Comparison of ENCODE assay signal across 9 cellular contexts in genomic region chr17:6420173-6420641, GRCh38. TPM values are rescaled to one million over a fixed set of nuclear protein-coding genes. Genes with fewer than 3 reads are reported as not detected.
A peak's percentile ranks its signal among the peaks of the same experiment; 100 is the strongest.
DNase-seq lines count a peak whose midpoint lies in the region; ATAC-seq and TF ChIP-seq lines count a peak whose summit lies in the region.
"Had no signal": no experiment of that assay in that cellular context is flagged by ENCODE, and none has a peak within 500 bp of the region (broad histone marks: within the 10 kb centered on the region; RNA-seq: fewer than 3 reads in every experiment).

No MANE protein-coding gene starts in this region.

- H3K36me3 ChIP-seq in iPS-20b (ENCODE audit: insufficient read depth, low read depth, low read length): no peaks in the 10 kb centered on the region
- H3K36me3 ChIP-seq in effector memory CD4-positive, alpha-beta T cell (ENCODE audit: control insufficient read depth, insufficient read depth, low read length): no peaks in the 10 kb centered on the region

- H3K27ac ChIP-seq in VCaP (peak overlapping the region; percentile 28; the same call in 1 of the 2 replicates), iPS-20b (ENCODE audit: low read length) (no peak overlapping the region)
- H3K27ac ChIP-seq in effector memory CD4-positive, alpha-beta T cell (ENCODE audit: insufficient read depth, low read length, poor library complexity, severe bottlenecking): no peak overlapping the region

- no peak overlapping the region for H3K4me3 Mint-ChIP-seq in activated T-helper 1 cell treated with anti-CD3 and anti-CD28 coated beads, Interleukin-12 subunit alpha, Interleukin-12 subunit beta, Interleukin-2, Interleukin-4 antibody, amounts not matched to agents 30 ng/mL and 10 ng/mL and 1 ng/mL, durations not matched to agents 14 hours and 24 hours and 36 hours

- peak; percentile 8; the same call in 1 of the 2 replicates for TF ChIP-seq CTCF in GM12874 (IDR thresholded peaks at IDR 0.05; ENCODE audit: insufficient read depth, low read depth, low read length)
- TF ChIP-seq CTCF in VCaP (conservative IDR thresholded peaks at IDR 0.05): peak; percentile 71

- no peaks in the 10 kb centered on the region; the same call in 1 of the 2 replicates for H3K4me1 ChIP-seq in iPS-20b (ENCODE audit: insufficient read depth, low read length)
- H3K4me1 ChIP-seq in effector memory CD4-positive, alpha-beta T cell (ENCODE audit: control insufficient read depth, insufficient read depth, low read length, poor library complexity, severe bottlenecking): no peaks in the 10 kb centered on the region

- H3K27me3 ChIP-seq in iPS-20b (ENCODE audit: insufficient read depth, low read length): no peaks in the 10 kb centered on the region
- H3K27me3 ChIP-seq in effector memory CD4-positive, alpha-beta T cell (replicated peaks; ENCODE audit: control insufficient read depth, insufficient read depth, low read length, poor library complexity, severe bottlenecking): no peaks in the 10 kb centered on the region

- DNase-seq in AG08395 (ENCODE audit: low spot score) (peak; percentile 11), NCI-H2171 (lab: John Stamatoyannopoulos, UW) (no peak)
- no peak for DNase-seq in activated T-helper 1 cell treated with anti-CD3 and anti-CD28 coated beads, Interleukin-12 subunit alpha, Interleukin-12 subunit beta, Interleukin-2, Interleukin-4 antibody, amounts not matched to agents 30 ng/mL and 10 ng/mL and 1 ng/mL, durations not matched to agents 14 hours and 24 hours and 36 hours (ENCODE audit: low spot score)
- no peak for DNase-seq in effector memory CD4-positive, alpha-beta T cell

- no peak overlapping the region for H3K9ac ChIP-seq in iPS-20b (ENCODE audit: low read depth, low read length)

- H3K4me3 ChIP-seq in iPS-20b (ENCODE audit: low read length): peak overlapping the region; percentile 18; the same call in 1 of the 2 replicates
- no peak overlapping the region for H3K4me3 ChIP-seq in effector memory CD4-positive, alpha-beta T cell (ENCODE audit: insufficient read depth, low read depth, low read length, poor library complexity, severe bottlenecking)

- no peak overlapping the region for H3K27ac Mint-ChIP-seq in activated T-helper 1 cell treated with anti-CD3 and anti-CD28 coated beads, Interleukin-12 subunit alpha, Interleukin-12 subunit beta, Interleukin-2, Interleukin-4 antibody, amounts not matched to agents 30 ng/mL and 10 ng/mL and 1 ng/mL, durations not matched to agents 14 hours and 24 hours and 36 hours

- no peaks in the 10 kb centered on the region for H3K9me3 Mint-ChIP-seq in activated T-helper 1 cell treated with anti-CD3 and anti-CD28 coated beads, Interleukin-12 subunit alpha, Interleukin-12 subunit beta, Interleukin-2, Interleukin-4 antibody, amounts not matched to agents 30 ng/mL and 10 ng/mL and 1 ng/mL, durations not matched to agents 14 hours and 24 hours and 36 hours

- intact Hi-C loops in activated T-helper 1 cell treated with anti-CD3 and anti-CD28 coated beads, Interleukin-12 subunit alpha, Interleukin-12 subunit beta, Interleukin-2, Interleukin-4 antibody, amounts not matched to agents 30 ng/mL and 10 ng/mL and 1 ng/mL, durations not matched to agents 14 hours and 24 hours and 36 hours (cut with micrococcal nuclease): loop anchor here (5.0 kb wide), 1 partner anchor 713 kb away; no protein-coding TSS in a partner anchor

- no peaks in the 10 kb centered on the region for H3K36me3 Mint-ChIP-seq in activated T-helper 1 cell treated with anti-CD3 and anti-CD28 coated beads, Interleukin-12 subunit alpha, Interleukin-12 subunit beta, Interleukin-2, Interleukin-4 antibody, amounts not matched to agents 30 ng/mL and 10 ng/mL and 1 ng/mL, durations not matched to agents 14 hours and 24 hours and 36 hours (ENCODE audit: low read depth)

- H3K9me3 ChIP-seq in iPS-20b (ENCODE audit: insufficient read depth, low read depth, low read length): no peaks in the 10 kb centered on the region
- no peaks in the 10 kb centered on the region for H3K9me3 ChIP-seq in effector memory CD4-positive, alpha-beta T cell (ENCODE audit: control insufficient read depth, low read length)

- ATAC-seq in GM18511 (IDR thresholded peaks at IDR 0.05; ENCODE audit: unreplicated experiment): no peak

- peaks cover 41% of the 10 kb centered on the region for H3K27me3 Mint-ChIP-seq in activated T-helper 1 cell treated with anti-CD3 and anti-CD28 coated beads, Interleukin-12 subunit alpha, Interleukin-12 subunit beta, Interleukin-2, Interleukin-4 antibody, amounts not matched to agents 30 ng/mL and 10 ng/mL and 1 ng/mL, durations not matched to agents 14 hours and 24 hours and 36 hours (ENCODE audit: insufficient read depth)

- no peaks in the 10 kb centered on the region for H3K4me1 Mint-ChIP-seq in activated T-helper 1 cell treated with anti-CD3 and anti-CD28 coated beads, Interleukin-12 subunit alpha, Interleukin-12 subunit beta, Interleukin-2, Interleukin-4 antibody, amounts not matched to agents 30 ng/mL and 10 ng/mL and 1 ng/mL, durations not matched to agents 14 hours and 24 hours and 36 hours (ENCODE audit: low read depth)

RNA-seq across cellular contexts. Expression of gene AIPL1, which starts 14.7 kb away (rescaled TPM):
- total RNA-seq in activated T-helper 1 cell treated with anti-CD3 and anti-CD28 coated beads, Interleukin-12 subunit alpha, Interleukin-12 subunit beta, Interleukin-2, Interleukin-4 antibody, amounts not matched to agents 30 ng/mL and 10 ng/mL and 1 ng/mL, durations not matched to agents 14 hours and 24 hours and 36 hours: not detected in 2 replicates

RNA-seq across cellular contexts. Expression of gene PIMREG, which starts 24.0 kb away (rescaled TPM):
- total RNA-seq in activated T-helper 1 cell treated with anti-CD3 and anti-CD28 coated beads, Interleukin-12 subunit alpha, Interleukin-12 subunit beta, Interleukin-2, Interleukin-4 antibody, amounts not matched to agents 30 ng/mL and 10 ng/mL and 1 ng/mL, durations not matched to agents 14 hours and 24 hours and 36 hours: 6.8 and 8.0 TPM in 2 replicates
- total RNA-seq: mononuclear cell had no signal
